Comparison of ENCODE assay signal across 13 cellular contexts in the genomic region with DNA sequence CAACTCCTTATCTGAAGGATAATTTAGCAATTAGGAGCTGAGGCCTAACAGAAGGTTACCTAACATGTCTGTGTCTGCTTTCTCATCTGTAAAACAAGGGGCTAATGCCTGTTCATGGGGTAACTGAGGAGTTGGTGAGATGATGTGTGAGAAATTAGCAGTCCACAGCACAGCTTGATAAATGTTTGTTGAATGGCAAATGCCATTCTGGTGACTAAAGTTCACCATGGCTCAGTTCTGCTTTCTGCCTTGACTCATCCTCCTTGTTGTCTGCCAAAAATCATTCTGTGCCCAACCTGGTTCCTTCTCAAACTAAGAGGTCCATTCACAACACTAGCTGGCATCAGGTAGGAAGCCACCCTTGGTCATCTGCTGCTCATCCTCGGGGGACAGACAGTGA.
DNase-seq lines count a peak whose midpoint lies in the region; FAIRE-seq and TF ChIP-seq lines count a peak whose summit lies in the region.
"Had no signal": no experiment of that assay in that cellular context is flagged by ENCODE, and none has a peak within 500 bp of the region (broad histone marks: within the 10 kb centered on the region; RNA-seq: fewer than 3 reads in every experiment).

No MANE protein-coding gene starts in this region.

- H3K36me3 ChIP-seq in fibroblast of lung (ENCODE audit: control insufficient read depth, insufficient read depth, low read length), result no peaks in the 10 kb centered on the region
- no peaks in the 10 kb centered on the region for H3K36me3 ChIP-seq in BE2C
- H3K36me3 ChIP-seq in adrenal gland (replicated peaks in 1 of 2), result no peaks in the 10 kb centered on the region
- H3K36me3 ChIP-seq: lower lobe of right lung, tibial artery had no signal

- H3K9me3 ChIP-seq in fibroblast of lung (ENCODE audit: control insufficient read depth, insufficient read depth, low read depth, low read length) (no peaks in the 10 kb centered on the region), BE2C (no peaks in the 10 kb centered on the region; the same call in 1 of the 2 replicates), adrenal gland (replicated peaks in 1 of 3) (peaks cover 0 to 6% (median 0%) of the 10 kb centered on the region in 3 donors)
- H3K9me3 ChIP-seq: lower lobe of right lung had no signal

- CTCF ChIA-PET in RWPE1 (lab: Yijun Ruan, JAX), result interaction anchor here (0.5 to 0.9 kb wide), 5 partner anchors 30 to 720 kb away, joined by 3 to 7 read pairs (median 3); no protein-coding TSS in a partner anchor

- H2AFZ ChIP-seq in fibroblast of lung (ENCODE audit: low read length), result no peak overlapping the region

- WGBS in adrenal gland, 4 donors, result 79 to 89% (median 84%) methylated on average over 1 of the region's 1 CpG

- FAIRE-seq in H54 (lab: Jason Lieb, UNC), result peak; percentile 99
- FAIRE-seq: colon, D721Med had no signal

- POLR2A ChIA-PET in RWPE1 (lab: Yijun Ruan, JAX; ENCODE audit: low non-redundant PET), result no interaction called here

- no peak overlapping the region for H3K9ac ChIP-seq in fibroblast of lung (ENCODE audit: insufficient read depth, low read length)

- TF ChIP-seq POLR2A in H54 (IDR thresholded peaks at IDR 0.05; ENCODE audit: low read depth, low read length) (no peak), adrenal gland (IDR thresholded peaks at IDR 0.05) (no peak)

- peak overlapping the region; percentile 61 for H3K4me2 ChIP-seq in fibroblast of lung (ENCODE audit: extremely low read depth, insufficient read depth, low read length)

- H4K20me1 ChIP-seq in fibroblast of lung (ENCODE audit: control insufficient read depth, extremely low read depth, insufficient read depth, low read length), result no peaks in the 10 kb centered on the region

- no peaks in the 10 kb centered on the region for H3K79me2 ChIP-seq in fibroblast of lung (ENCODE audit: control insufficient read depth, insufficient read depth, low read length)

- H3K4me1 ChIP-seq in fibroblast of lung (ENCODE audit: control insufficient read depth, extremely low read depth, insufficient read depth, low read length) (peaks cover 9% of the 10 kb centered on the region), BE2C (no peaks in the 10 kb centered on the region), adrenal gland (replicated peaks in 1 of 2) (no peaks in the 10 kb centered on the region)
- H3K4me1 ChIP-seq: lower lobe of right lung had no signal

- TF ChIP-seq CTCF in RWPE1 (conservative IDR thresholded peaks at IDR 0.05; ENCODE audit: low read depth) (no peak), fibroblast of lung (conservative IDR thresholded peaks at IDR 0.05 in 1 of 2, IDR thresholded peaks at IDR 0.05 in 1 of 2; ENCODE audit: low read depth in 1 of 2, low read length in 2 of 2) (no peak), BE2C (IDR thresholded peaks at IDR 0.05; ENCODE audit: low read depth, low read length) (no peak), adrenal gland (IDR thresholded peaks at IDR 0.05) (no peak)

- H3K27ac ChIP-seq in RWPE1, result peak overlapping the region; percentile 70
- H3K27ac ChIP-seq in fibroblast of lung (ENCODE audit: insufficient read depth, low read length), result no peak overlapping the region
- H3K27ac ChIP-seq in adrenal gland, result no peak overlapping the region
- H3K27ac ChIP-seq: lower lobe of right lung, tibial artery had no signal

- intact Hi-C loops in adrenal gland (cut with DNase I), result no loop called here

- H3K27me3 ChIP-seq in fibroblast of lung (ENCODE audit: control insufficient read depth, insufficient read depth, low read length) (no peaks in the 10 kb centered on the region), BE2C (no peaks in the 10 kb centered on the region), adrenal gland (no peaks in the 10 kb centered on the region)
- H3K27me3 ChIP-seq: tibial artery had no signal

- DNase-seq in H54 (ENCODE audit: insufficient read length, low spot score) (peak; percentile 63), RWPE1 (ENCODE audit: low spot score) (peak; percentile 91), fibroblast of lung (ENCODE audit: low read depth in 2 of 2) (peak; percentile 48 to 78), skeletal muscle cell (ENCODE audit: low read depth) (peak; percentile 63), BE2C (no peak), adrenal gland (no peak), RPMI8226 (no peak)
- no peak for DNase-seq in stimulated activated CD4-positive, alpha-beta T cell treated with anti-CD3 and anti-CD28 coated beads, Interleukin-2, amount 100 ng/mL, for 24 hours
- DNase-seq: lower lobe of right lung, NCI-H1930, tibial artery had no signal

- H3K4me3 ChIP-seq in fibroblast of lung (replicated peaks in 1 of 4; ENCODE audit: control extremely low read depth in 1 of 4, insufficient read depth in 1 of 4, low read depth in 3 of 4, low read length in 4 of 4) (no peak overlapping the region), skeletal muscle cell (ENCODE audit: low read depth, low read length) (no peak overlapping the region), BE2C (ENCODE audit: low read depth, low read length) (no peak overlapping the region), adrenal gland (no peak overlapping the region)
- H3K4me3 ChIP-seq: lower lobe of right lung, tibial artery had no signal

Comparison
In these comparisons a context has a peak if more than half of its experiments do, and no peak if none do; other contexts are left out.
1. DNase-seq: peak in H54 (single experiment), RWPE1 (single experiment), fibroblast of lung (2 of 2) and skeletal muscle cell (single experiment); none in BE2C (single experiment), stimulated activated CD4-positive, alpha-beta T cell treated with anti-CD3 and anti-CD28 coated beads, Interleukin-2, amount 100 ng/mL, for 24 hours (0 of 2), adrenal gland (0 of 7) and RPMI8226 (single experiment).